Comparison of ENCODE assay signal across 8 cellular contexts in genomic region chr7:45909576-45909975, GRCh38. TPM values are rescaled to one million over a fixed set of nuclear protein-coding genes. Genes with fewer than 3 reads are reported as not detected.
"Had no signal": no experiment of that assay in that cellular context is flagged by ENCODE, and none has a peak within 500 bp of the region (broad histone marks: within the 10 kb centered on the region; RNA-seq: fewer than 3 reads in every experiment).

No MANE protein-coding gene starts in this region.

- H3K27ac Mint-ChIP-seq: IgD-negative memory B cell had no signal

- DNase-seq: KBM-7, KG1 had no signal

- H3K27me3 Mint-ChIP-seq: IgD-negative memory B cell had no signal

- H3K4me3 Mint-ChIP-seq: IgD-negative memory B cell had no signal

- H3K36me3 Mint-ChIP-seq: IgD-negative memory B cell had no signal

- H3K4me1 Mint-ChIP-seq: IgD-negative memory B cell had no signal

- H3K4me3 ChIP-seq: K562 had no signal

- ATAC-seq: HepG2, K562 had no signal

- H3K27ac ChIP-seq: HL-60 had no signal

RNA-seq across cellular contexts. Expression of gene IGFBP3, which starts 11.5 kb away (rescaled TPM):
- total RNA-seq: HepG2, HT-29, HT1080 had no signal

RNA-seq across cellular contexts. Expression of gene IGFBP1, which starts 21.3 kb away (rescaled TPM):
- total RNA-seq: HT-29, K562 had no signal
- polyA plus RNA-seq: IgD-negative memory B cell, K562 had no signal

RNA-seq across cellular contexts. Expression of gene CCDC201, which starts 36.7 kb away (rescaled TPM):
- total RNA-seq: HepG2, HT-29, HT1080, K562 had no signal
- polyA plus RNA-seq: IgD-negative memory B cell, K562 had no signal
